15 cellular contexts compared by ENCODE assay signal in the genomic region with DNA sequence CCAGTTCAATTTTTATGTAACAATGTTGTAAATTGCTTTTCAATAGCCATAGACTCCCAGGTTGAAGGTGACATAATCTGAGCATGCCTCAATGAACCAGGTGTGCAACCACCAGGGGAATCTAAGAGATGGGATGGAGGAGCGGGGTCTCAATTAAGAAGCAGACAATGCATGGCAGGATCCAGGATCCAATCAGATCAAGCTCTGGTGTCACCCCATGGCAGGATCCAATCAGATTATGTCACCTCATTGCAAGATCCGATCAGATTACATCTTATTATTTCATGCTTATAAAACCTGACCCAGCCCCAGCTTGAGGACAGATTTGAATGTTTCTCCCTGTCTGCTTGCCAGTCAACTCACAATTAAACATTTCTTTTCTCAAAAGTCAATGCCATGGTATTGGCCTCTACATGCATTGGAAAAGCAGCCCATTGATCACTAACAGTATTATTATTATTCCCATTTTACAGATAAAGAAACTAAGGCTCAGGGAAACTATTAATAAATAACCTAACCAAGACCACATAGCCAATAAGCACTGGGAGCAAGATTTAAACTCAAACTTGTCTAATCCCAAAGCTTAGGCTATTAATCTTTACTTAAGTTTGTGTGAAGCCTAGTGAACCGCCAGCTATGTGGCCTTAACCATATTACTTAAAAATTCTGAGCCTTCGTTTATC.
"Had no signal": no experiment of that assay in that cellular context is flagged by ENCODE, and none has a peak within 500 bp of the region (broad histone marks: within the 10 kb centered on the region; RNA-seq: fewer than 3 reads in every experiment).

No MANE protein-coding gene starts in this region.

- H3K27me3 ChIP-seq: ascending aorta, breast epithelium had no signal

- H3K36me3 ChIP-seq: ascending aorta, breast epithelium, prostate gland had no signal

- H3K4me1 ChIP-seq: ascending aorta, breast epithelium, prostate gland had no signal

- H3K27ac ChIP-seq: ascending aorta, foreskin keratinocyte had no signal

- H3K9me3 ChIP-seq: ascending aorta, breast epithelium, prostate gland had no signal

- H3K4me3 ChIP-seq: ascending aorta, breast epithelium, prostate gland had no signal

- ATAC-seq: activated CD4-positive, CD25-positive, alpha-beta regulatory T cell treated with anti-CD3 and anti-CD28 coated beads, Interleukin-2, amount 50 U/mL, for 24 hours; activated naive CD8-positive, alpha-beta T cell treated with anti-CD3 and anti-CD28 coated beads, Interleukin-2, amount 50 U/mL, for 24 hours; activated T-helper 17 cell treated with anti-CD3 and anti-CD28 coated beads, Interleukin-2, amount 50 U/mL, for 72 hours; right cardiac atrium; stimulated activated naive CD8-positive, alpha-beta T cell treated with anti-CD3 and anti-CD28 coated beads, Interleukin-15, Interleukin-2, amounts not matched to agents 100 U/mL and 50 U/mL, for 24 hours had no signal

- DNase-seq: activated CD4-positive, alpha-beta T cell treated with anti-CD3 and anti-CD28 coated beads, Interleukin-2, amount 50 U/mL, for 1 hour; activated naive CD4-positive, alpha-beta T cell treated with anti-CD3 and anti-CD28 coated beads for 36 hours; activated naive CD8-positive, alpha-beta T cell treated with anti-CD3 and anti-CD28 coated beads, Interleukin-2, amount 50 U/mL, for 24 hours; cerebellar nuclear complex; effector memory CD4-positive, alpha-beta T cell; glutamatergic neuron; right cardiac atrium; small intestine; stimulated activated naive CD8-positive, alpha-beta T cell treated with anti-CD3 and anti-CD28 coated beads, Interleukin-15, Interleukin-2, amounts not matched to agents 100 U/mL and 50 U/mL, for 24 hours had no signal
